8 cellular contexts compared by ENCODE assay signal in the genomic region with DNA sequence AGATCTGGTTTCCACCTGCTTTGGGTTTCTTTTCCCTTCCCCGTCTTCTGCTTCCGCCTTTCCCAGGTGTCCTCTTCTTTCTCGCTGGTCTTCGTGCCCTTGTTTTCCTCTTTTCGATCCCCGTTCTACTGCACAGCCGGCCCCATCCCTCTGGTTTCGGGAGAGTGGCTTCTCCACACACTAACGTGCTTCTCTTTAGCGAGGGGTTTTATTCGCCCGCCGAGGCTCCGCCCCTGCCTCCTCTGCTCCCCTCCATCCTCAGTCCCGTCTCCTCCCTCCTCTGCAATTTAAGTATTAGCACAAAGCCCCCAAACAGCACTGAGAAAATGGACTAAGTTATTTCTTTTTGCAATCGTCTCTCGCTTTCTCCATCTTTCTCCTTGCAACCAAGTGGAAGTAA. TPM values are rescaled to one million over a fixed set of nuclear protein-coding genes. Genes with fewer than 3 reads are reported as not detected.
DNase-seq lines count a peak whose midpoint lies in the region; ATAC-seq and TF ChIP-seq lines count a peak whose summit lies in the region.

A gene (minus strand): TSS at position 182 of the 400 bp plus-strand sequence. CDS start 746 bp downstream, outside the sequence.

- H3K9me3 Mint-ChIP-seq in naive thymus-derived CD4-positive, alpha-beta T cell: no peaks in the 10 kb centered on the region

- H3K4me1 ChIP-seq in fibroblast of lung (ENCODE audit: control insufficient read depth, extremely low read depth, insufficient read depth, low read length): no peaks in the 10 kb centered on the region
- peaks cover 3 to 8% of the 10 kb centered on the region in 2 donors for H3K4me1 ChIP-seq in naive thymus-derived CD4-positive, alpha-beta T cell (ENCODE audit: control insufficient read depth in 2 of 2, insufficient read depth in 2 of 2, low read length in 2 of 2)
- H3K4me1 ChIP-seq in urinary bladder (ENCODE audit: insufficient read depth): peaks cover 1% of the 10 kb centered on the region

- no peaks in the 10 kb centered on the region for H3K79me2 ChIP-seq in fibroblast of lung (ENCODE audit: control insufficient read depth, insufficient read depth, low read length)

- DNase-seq in AG04450 (ENCODE audit: low read depth, low spot score) (no peak), LNCaP clone FGC (ENCODE audit: low read depth) (no peak), activated T-cell treated with anti-CD3 and anti-CD28 coated beads for 1 hour (ENCODE audit: low read depth) (peak; percentile 11), fibroblast of lung (ENCODE audit: low read depth in 2 of 2) (no peak)
- DNase-seq in naive thymus-derived CD4-positive, alpha-beta T cell: peak in 4 of 9 donors; percentile 15 to 40 (median 32)

- POLR2A ChIA-PET in AG04450 (lab: Yijun Ruan, JAX): no interaction called here
- POLR2A ChIA-PET in naive thymus-derived CD4-positive, alpha-beta T cell (lab: Charles Lee): interaction anchor here (0.6 to 7.0 kb wide), 3 partner anchors 21 to 82 kb away, joined by 3 to 43 read pairs (median 5); a partner anchor contains a TSS

- H2AFZ ChIP-seq in fibroblast of lung (ENCODE audit: low read length): peak within 1 kb of the TSS; percentile 63

- CTCF ChIA-PET in AG04450 (lab: Charles Lee): interaction anchor here (1.7 to 22.0 kb wide), 3 partner anchors 28 to 115 kb away, joined by 4 to 818 read pairs (median 30); a partner anchor contains a TSS
- CTCF ChIA-PET in naive thymus-derived CD4-positive, alpha-beta T cell (lab: Charles Lee): interaction anchor here (1.1 to 12.2 kb wide), 5 partner anchors 13 to 106 kb away, joined by 3 to 250 read pairs (median 4); a partner anchor contains a TSS

- H3K36me3 ChIP-seq in fibroblast of lung (ENCODE audit: control insufficient read depth, insufficient read depth, low read length): no peaks in the 10 kb centered on the region
- H3K36me3 ChIP-seq in naive thymus-derived CD4-positive, alpha-beta T cell (ENCODE audit: control insufficient read depth in 2 of 3, insufficient read depth in 3 of 3, low read length in 3 of 3): no peaks in the 10 kb centered on the region
- H3K36me3 ChIP-seq in urinary bladder (ENCODE audit: insufficient read depth): no peaks in the 10 kb centered on the region

- H3K4me3 ChIP-seq in AG04450 (ENCODE audit: low read depth, low read length): peak within 1 kb of the TSS; percentile 52
- H3K4me3 ChIP-seq in LNCaP clone FGC (ENCODE audit: low read depth, low read length): peak within 1 kb of the TSS; percentile 16; the same call in 1 of the 2 replicates
- H3K4me3 ChIP-seq in fibroblast of lung (replicated peaks in 1 of 4; ENCODE audit: control extremely low read depth in 1 of 4, insufficient read depth in 1 of 4, low read depth in 3 of 4, low read length in 4 of 4): peak within 1 kb of the TSS; percentile 43 to 67 (median 53)
- peak within 1 kb of the TSS; percentile 58 for H3K4me3 ChIP-seq in naive thymus-derived CD4-positive, alpha-beta T cell (ENCODE audit: low read length)
- peak within 1 kb of the TSS; percentile 54 for H3K4me3 ChIP-seq in urinary bladder (ENCODE audit: low read depth, low read length)

- H3K4me3 Mint-ChIP-seq in naive thymus-derived CD4-positive, alpha-beta T cell: no peak within 1 kb of the TSS

- H3K27me3 ChIP-seq in AG04450 (ENCODE audit: control insufficient read depth, insufficient read depth, low read length) (peaks cover 43% of the 10 kb centered on the region), fibroblast of lung (ENCODE audit: control insufficient read depth, insufficient read depth, low read length) (peaks cover 13% of the 10 kb centered on the region)
- H3K27me3 ChIP-seq in naive thymus-derived CD4-positive, alpha-beta T cell (ENCODE audit: control insufficient read depth in 2 of 2, insufficient read depth in 2 of 2, low read length in 2 of 2): no peaks in the 10 kb centered on the region

- no peak within 1 kb of the TSS for H3K9ac ChIP-seq in fibroblast of lung (ENCODE audit: insufficient read depth, low read length)

- peak within 1 kb of the TSS; percentile 88 for H3K4me2 ChIP-seq in fibroblast of lung (ENCODE audit: extremely low read depth, insufficient read depth, low read length)

- H3K27ac ChIP-seq in AG04450 (ENCODE audit: low read depth, low read length): no peak within 1 kb of the TSS
- H3K27ac ChIP-seq in fibroblast of lung (ENCODE audit: insufficient read depth, low read length): no peak within 1 kb of the TSS
- peak within 1 kb of the TSS; percentile 29 for H3K27ac ChIP-seq in naive thymus-derived CD4-positive, alpha-beta T cell (ENCODE audit: low read depth, low read length)
- H3K27ac ChIP-seq in urinary bladder (ENCODE audit: low read depth): no peak within 1 kb of the TSS

- WGBS in urinary bladder: 1% methylated on average over 17 of the region's 17 CpGs

- H3K27ac Mint-ChIP-seq in naive thymus-derived CD4-positive, alpha-beta T cell: no peak within 1 kb of the TSS

- peaks cover 0 to 26% (median 2%) of the 10 kb centered on the region in 7 donors for H3K4me1 Mint-ChIP-seq in naive thymus-derived CD4-positive, alpha-beta T cell

- peaks cover 5 to 23% (median 18%) of the 10 kb centered on the region in 5 donors for H3K27me3 Mint-ChIP-seq in naive thymus-derived CD4-positive, alpha-beta T cell

- H4K20me1 ChIP-seq in fibroblast of lung (ENCODE audit: control insufficient read depth, extremely low read depth, insufficient read depth, low read length): no peaks in the 10 kb centered on the region

- H3K36me3 Mint-ChIP-seq in naive thymus-derived CD4-positive, alpha-beta T cell: no peaks in the 10 kb centered on the region

- TF ChIP-seq CTCF in AG04450 (IDR thresholded peaks at IDR 0.05; ENCODE audit: low read depth, low read length): no peak
- no peak for TF ChIP-seq CTCF in LNCaP clone FGC (IDR thresholded peaks at IDR 0.05; ENCODE audit: control insufficient read depth, extremely low read depth, insufficient read depth)
- no peak for TF ChIP-seq CTCF in fibroblast of lung (conservative IDR thresholded peaks at IDR 0.05 in 1 of 2, IDR thresholded peaks at IDR 0.05 in 1 of 2; ENCODE audit: low read depth in 1 of 2, low read length in 2 of 2)

- H3K9me3 ChIP-seq in AG04450 (ENCODE audit: control insufficient read depth, insufficient read depth, low read length) (no peaks in the 10 kb centered on the region), fibroblast of lung (ENCODE audit: control insufficient read depth, insufficient read depth, low read depth, low read length) (no peaks in the 10 kb centered on the region)
- H3K9me3 ChIP-seq in naive thymus-derived CD4-positive, alpha-beta T cell (ENCODE audit: control insufficient read depth in 2 of 3, low read length in 3 of 3): no peaks in the 10 kb centered on the region

- intact Hi-C loops in naive thymus-derived CD4-positive, alpha-beta T cell (cut with micrococcal nuclease): loop anchor here (2.0 to 10.0 kb wide), 2 partner anchors 29 to 199 kb away; a partner anchor contains a TSS

- ATAC-seq in naive thymus-derived CD4-positive, alpha-beta T cell: peak; percentile 60
- ATAC-seq in HG03520 (IDR thresholded peaks at IDR 0.05; ENCODE audit: unreplicated experiment): no peak
- no peak for ATAC-seq in GM18861 (IDR thresholded peaks at IDR 0.05; ENCODE audit: unreplicated experiment)

RNA-seq across cellular contexts. Expression of the gene that starts here (rescaled TPM):
- polyA plus RNA-seq in AG04450 (2011; rRNA removed) (0.78 and 1.4 TPM in 2 replicates), fibroblast of lung (1.4 and 12.6 TPM in 2 replicates), urinary bladder (35.5 TPM)
- polyA minus RNA-seq in AG04450 (2011; rRNA and poly(A)+ RNA removed): 0.74 and 1.8 TPM in 2 replicates
- total RNA-seq in fibroblast of lung (5.1 and 10.2 TPM in 2 replicates), urinary bladder (8.4 TPM)
- 3.9 and 15.2 TPM in 2 replicates for polyA plus RNA-seq in fibroblast of lung (2012)
- polyA minus RNA-seq in fibroblast of lung (ENCODE audit: low replicate concordance): 17.3 and 63.6 TPM in 2 replicates
- 1 to 10 TPM in 4 of 5 experiments, under 1 TPM in 1; 0.36 to 7.7 (median 2.5) TPM for total RNA-seq in naive thymus-derived CD4-positive, alpha-beta T cell
- polyA plus RNA-seq in naive thymus-derived CD4-positive, alpha-beta T cell: 1 to 10 TPM; 1.2 to 4.0 TPM
